ENCODE assay signal across 34 cellular contexts in genomic region chr6:123901441-123901840, GRCh38.
"Had no signal": no experiment of that assay in that cellular context is flagged by ENCODE, and none has a peak within 500 bp of the region (broad histone marks: within the 10 kb centered on the region; RNA-seq: fewer than 3 reads in every experiment).

No MANE protein-coding gene starts in this region.

- DNase-seq: activated CD4-positive, alpha-beta T cell treated with anti-CD3 and anti-CD28 coated beads for 36 hours; activated CD4-positive, CD25-positive, alpha-beta regulatory T cell; activated CD8-positive, alpha-beta memory T cell treated with anti-CD3 and anti-CD28 coated beads, Interleukin-2, amount 10 ng/mL, durations not matched to agents 7 days and 5 days; activated CD8-positive, alpha-beta T cell treated with anti-CD3 and anti-CD28 coated beads, Interleukin-2, amount 10 ng/mL, durations not matched to agents 7 days and 5 days; activated naive CD8-positive, alpha-beta T cell treated with anti-CD3 and anti-CD28 coated beads, Interleukin-2, amount 50 U/mL, for 24 hours; activated T-cell treated with anti-CD3 and anti-CD28 coated beads, Interleukin-2, amount 50 U/mL, for 48 hours; anterior cingulate cortex; cerebellar nuclear complex; cortex of kidney; effector memory CD8-positive, alpha-beta T cell; foreskin fibroblast; kidney glomerular epithelial cell; left lung; lower lobe of right lung; mucosa of descending colon; naive B cell; nephron progenitor cell; ovary; right lobe of liver; small intestine; stimulated activated CD4-positive, alpha-beta T cell treated with anti-CD3 and anti-CD28 coated beads, Interleukin-4, amount 100 ng/mL, for 24 hours; stimulated activated naive B cell treated with anti-CD40 and anti-IgM and Interleukin-4, amounts not matched to agents 10 μg/mL and 1 μg/mL and 100 μg/mL, for 72 hours; stomach; T-helper 1 cell; tibial artery; upper lobe of right lung had no signal

- H3K27me3 Mint-ChIP-seq: activated CD4-positive, alpha-beta T cell treated with anti-CD3 and anti-CD28 coated beads for 36 hours; activated CD8-positive, alpha-beta memory T cell treated with anti-CD3 and anti-CD28 coated beads, Interleukin-2, amount 10 ng/mL, durations not matched to agents 7 days and 5 days; activated naive CD4-positive, alpha-beta T cell treated with anti-CD3 and anti-CD28 coated beads, Interleukin-2, amount 50 U/mL, for 24 hours; activated naive CD8-positive, alpha-beta T cell treated with anti-CD3 and anti-CD28 coated beads, Interleukin-2, amount 50 U/mL, for 24 hours; effector memory CD8-positive, alpha-beta T cell; naive B cell; progenitor cell of endocrine pancreas; stimulated activated naive B cell treated with anti-CD40 and anti-IgM and Interleukin-4, amounts not matched to agents 10 μg/mL and 1 μg/mL and 100 μg/mL, for 72 hours had no signal

- H3K4me3 Mint-ChIP-seq: activated CD4-positive, alpha-beta T cell treated with anti-CD3 and anti-CD28 coated beads for 36 hours; activated CD8-positive, alpha-beta memory T cell treated with anti-CD3 and anti-CD28 coated beads, Interleukin-2, amount 10 ng/mL, durations not matched to agents 7 days and 5 days; activated CD8-positive, alpha-beta T cell treated with anti-CD3 and anti-CD28 coated beads, Interleukin-2, amount 10 ng/mL, durations not matched to agents 7 days and 5 days; activated naive CD4-positive, alpha-beta T cell treated with anti-CD3 and anti-CD28 coated beads, Interleukin-2, amount 50 U/mL, for 24 hours; activated naive CD8-positive, alpha-beta T cell treated with anti-CD3 and anti-CD28 coated beads, Interleukin-2, amount 50 U/mL, for 24 hours; brain; effector memory CD8-positive, alpha-beta T cell; nephron progenitor cell; stimulated activated naive B cell treated with anti-CD40 and anti-IgM and Interleukin-4, amounts not matched to agents 10 μg/mL and 1 μg/mL and 100 μg/mL, for 72 hours; T-helper 2 cell treated with Interferon-gamma antibody and Interleukin-4, amounts not matched to agents 5 μg/mL and 100 μg/mL, for 36 hours had no signal

- H3K36me3 Mint-ChIP-seq: activated CD8-positive, alpha-beta memory T cell treated with anti-CD3 and anti-CD28 coated beads, Interleukin-2, amount 10 ng/mL, durations not matched to agents 7 days and 5 days; activated naive CD4-positive, alpha-beta T cell treated with anti-CD3 and anti-CD28 coated beads, Interleukin-2, amount 50 U/mL, for 24 hours; brain; naive B cell; stimulated activated naive B cell treated with anti-CD40 and anti-IgM and Interleukin-4, amounts not matched to agents 10 μg/mL and 1 μg/mL and 100 μg/mL, for 72 hours had no signal

- H3K4me1 Mint-ChIP-seq: activated CD4-positive, alpha-beta T cell treated with anti-CD3 and anti-CD28 coated beads for 36 hours; activated CD8-positive, alpha-beta memory T cell treated with anti-CD3 and anti-CD28 coated beads, Interleukin-2, amount 10 ng/mL, durations not matched to agents 7 days and 5 days; activated naive CD4-positive, alpha-beta T cell treated with anti-CD3 and anti-CD28 coated beads, Interleukin-2, amount 50 U/mL, for 24 hours; activated naive CD8-positive, alpha-beta T cell treated with anti-CD3 and anti-CD28 coated beads, Interleukin-2, amount 50 U/mL, for 24 hours; naive B cell; nephron progenitor cell; stimulated activated naive B cell treated with anti-CD40 and anti-IgM and Interleukin-4, amounts not matched to agents 10 μg/mL and 1 μg/mL and 100 μg/mL, for 72 hours had no signal

- H3K9me3 Mint-ChIP-seq: activated naive CD8-positive, alpha-beta T cell treated with anti-CD3 and anti-CD28 coated beads, Interleukin-2, amount 50 U/mL, for 24 hours; activated T-helper 2 cell treated with anti-CD3 and anti-CD28 coated beads, Interferon-gamma antibody, Interleukin-2, Interleukin-4, amounts not matched to agents 10 μg/mL and 5 μg/mL and 100 μg/mL, durations not matched to agents 14 hours and 24 hours and 36 hours; nephron progenitor cell; stimulated activated naive B cell treated with anti-CD40 and anti-IgM and Interleukin-4, amounts not matched to agents 10 μg/mL and 1 μg/mL and 100 μg/mL, for 72 hours had no signal

- H3K27me3 ChIP-seq: left lung, neutrophil, ovary, right lobe of liver, stomach, suprapubic skin, tibial artery, upper lobe of right lung had no signal

- H3K27ac ChIP-seq: cardiac muscle cell, left lung, lower lobe of right lung, neutrophil, ovary, right lobe of liver, stomach, suprapubic skin, tibial artery, upper lobe of right lung had no signal

- H3K27ac Mint-ChIP-seq: activated CD4-positive, alpha-beta T cell treated with anti-CD3 and anti-CD28 coated beads for 36 hours; activated CD8-positive, alpha-beta memory T cell treated with anti-CD3 and anti-CD28 coated beads, Interleukin-2, amount 10 ng/mL, durations not matched to agents 7 days and 5 days; activated CD8-positive, alpha-beta T cell treated with anti-CD3 and anti-CD28 coated beads, Interleukin-2, amount 10 ng/mL, durations not matched to agents 7 days and 5 days; activated naive CD4-positive, alpha-beta T cell treated with anti-CD3 and anti-CD28 coated beads, Interleukin-2, amount 50 U/mL, for 24 hours; activated naive CD8-positive, alpha-beta T cell treated with anti-CD3 and anti-CD28 coated beads, Interleukin-2, amount 50 U/mL, for 24 hours; activated T-helper 2 cell treated with anti-CD3 and anti-CD28 coated beads, Interferon-gamma antibody, Interleukin-2, Interleukin-4, amounts not matched to agents 10 μg/mL and 5 μg/mL and 100 μg/mL, durations not matched to agents 14 hours and 24 hours and 36 hours; brain; effector memory CD8-positive, alpha-beta T cell; naive B cell; nephron progenitor cell; progenitor cell of endocrine pancreas; stimulated activated naive B cell treated with anti-CD40 and anti-IgM and Interleukin-4, amounts not matched to agents 10 μg/mL and 1 μg/mL and 100 μg/mL, for 72 hours; T-helper 2 cell treated with Interferon-gamma antibody and Interleukin-4, amounts not matched to agents 5 μg/mL and 100 μg/mL, for 36 hours had no signal

- H3K36me3 ChIP-seq: cardiac muscle cell, left lung, lower lobe of right lung, neutrophil, ovary, right lobe of liver, stomach, suprapubic skin, tibial artery, upper lobe of right lung had no signal

- H3K9me3 ChIP-seq: left lung, lower lobe of right lung, mucosa of descending colon, neutrophil, ovary, right lobe of liver, stomach, suprapubic skin, tibial artery, upper lobe of right lung had no signal

- H3K4me3 ChIP-seq: cardiac muscle cell, left lung, lower lobe of right lung, mucosa of descending colon, ovary, right lobe of liver, stomach, suprapubic skin, tibial artery, upper lobe of right lung had no signal

- ATAC-seq: activated CD4-positive, alpha-beta T cell treated with anti-CD3 and anti-CD28 coated beads for 36 hours; activated CD8-positive, alpha-beta memory T cell treated with anti-CD3 and anti-CD28 coated beads, Interleukin-2, amount 10 ng/mL, durations not matched to agents 7 days and 5 days; activated CD8-positive, alpha-beta T cell treated with anti-CD3 and anti-CD28 coated beads, Interleukin-2, amount 10 ng/mL, durations not matched to agents 7 days and 5 days; activated naive CD8-positive, alpha-beta T cell treated with anti-CD3 and anti-CD28 coated beads, Interleukin-2, amount 50 U/mL, for 24 hours; effector memory CD8-positive, alpha-beta T cell; left lung; lower lobe of right lung; mucosa of descending colon; right lobe of liver; stimulated activated naive B cell treated with anti-CD40 and anti-IgM and Interleukin-4, amounts not matched to agents 10 μg/mL and 1 μg/mL and 100 μg/mL, for 72 hours; upper lobe of right lung had no signal

- H3K4me1 ChIP-seq: left lung, lower lobe of right lung, right lobe of liver, stomach, suprapubic skin, tibial artery, upper lobe of right lung had no signal
